16 cellular contexts compared by ENCODE assay signal in the genomic region with DNA sequence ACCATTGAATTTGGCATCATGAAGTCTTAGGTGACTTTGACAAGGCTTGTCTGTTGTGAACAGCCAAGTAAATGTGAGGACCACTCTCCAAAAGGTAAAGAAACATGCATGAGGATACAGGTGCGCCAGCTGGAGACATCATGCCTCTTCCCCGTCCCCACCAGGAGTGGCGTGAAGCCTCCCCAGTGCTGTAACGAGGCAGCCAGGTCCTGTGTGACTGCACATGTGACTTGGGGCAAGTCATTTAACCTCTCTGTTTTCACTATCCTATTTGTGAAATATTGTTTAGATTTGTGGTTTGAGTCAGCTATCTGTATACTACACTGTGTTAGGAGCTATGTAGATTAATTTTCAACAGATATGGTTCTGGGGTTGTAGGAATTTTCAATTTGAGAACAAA.
A peak's percentile ranks its signal among the peaks of the same experiment; 100 is the strongest.
DNase-seq lines count a peak whose midpoint lies in the region; ATAC-seq and TF ChIP-seq lines count a peak whose summit lies in the region.
"Had no signal": no experiment of that assay in that cellular context is flagged by ENCODE, and none has a peak within 500 bp of the region (broad histone marks: within the 10 kb centered on the region; RNA-seq: fewer than 3 reads in every experiment).

No MANE protein-coding gene starts in this region.

- H3K79me2 ChIP-seq in Loucy (ENCODE audit: insufficient read depth, low read length) (peaks cover 100% of the 10 kb centered on the region), GM23248 (ENCODE audit: insufficient read depth) (no peaks in the 10 kb centered on the region)

- peak overlapping the region; percentile 50 for H3K4me3 ChIP-seq in Loucy (ENCODE audit: low read length, poor library complexity, severe bottlenecking)
- H3K4me3 ChIP-seq in effector memory CD4-positive, alpha-beta T cell (ENCODE audit: insufficient read depth, low read depth, low read length, poor library complexity, severe bottlenecking) = no peak overlapping the region
- no peak overlapping the region for H3K4me3 ChIP-seq in GM23248
- no peak overlapping the region for H3K4me3 ChIP-seq in HAP-1
- H3K4me3 ChIP-seq: SJSA1 had no signal

- ATAC-seq in CD4-positive, alpha-beta T cell (ENCODE audit: poor library complexity) = no peak
- ATAC-seq in GM19467 (IDR thresholded peaks at IDR 0.05; ENCODE audit: unreplicated experiment) = no peak
- ATAC-seq: Panc1 had no signal

- peaks cover 16% of the 10 kb centered on the region; the same call in 1 of the 2 replicates for H3K36me3 ChIP-seq in Loucy (ENCODE audit: insufficient read depth, low read length)
- H3K36me3 ChIP-seq in effector memory CD4-positive, alpha-beta T cell (ENCODE audit: control insufficient read depth, insufficient read depth, low read length) = peaks cover 12% of the 10 kb centered on the region
- H3K36me3 ChIP-seq in GM23248 (ENCODE audit: low read depth) = no peaks in the 10 kb centered on the region
- no peaks in the 10 kb centered on the region for H3K36me3 ChIP-seq in HAP-1 (replicated peaks)
- H3K36me3 ChIP-seq: BE2C, SJSA1 had no signal

- in situ Hi-C loops in GM23248 (cut with MboI) (no loop called here), HAP-1 (cut with MboI; ENCODE audit: low sequenced_read_pairs) (no loop called here)

- no peaks in the 10 kb centered on the region for H3K27me3 ChIP-seq in CD4-positive, alpha-beta T cell (ENCODE audit: control insufficient read depth, insufficient read depth, low read length)
- H3K27me3 ChIP-seq in Loucy (ENCODE audit: insufficient read depth, low read length, poor library complexity, severe bottlenecking) (no peaks in the 10 kb centered on the region), GM23248 (replicated peaks; ENCODE audit: insufficient read depth) (no peaks in the 10 kb centered on the region), HAP-1 (ENCODE audit: low read depth) (no peaks in the 10 kb centered on the region)
- H3K27me3 ChIP-seq in effector memory CD4-positive, alpha-beta T cell (replicated peaks; ENCODE audit: control insufficient read depth, insufficient read depth, low read length, poor library complexity, severe bottlenecking) = no peaks in the 10 kb centered on the region
- H3K27me3 ChIP-seq: BE2C, SJSA1 had no signal

- peak overlapping the region; percentile 22 for H3K4me3 Mint-ChIP-seq in activated CD4-positive, alpha-beta T cell treated with anti-CD3 and anti-CD28 coated beads, Interleukin-2, amount 10 ng/mL, durations not matched to agents 24 days and 14 days
- H3K4me3 Mint-ChIP-seq in CD4-positive, alpha-beta T cell = no peak overlapping the region

- H3K4me1 Mint-ChIP-seq in activated CD4-positive, alpha-beta T cell treated with anti-CD3 and anti-CD28 coated beads, Interleukin-2, amount 10 ng/mL, durations not matched to agents 24 days and 14 days = peaks cover 36% of the 10 kb centered on the region
- peaks cover 47% of the 10 kb centered on the region for H3K4me1 Mint-ChIP-seq in CD4-positive, alpha-beta T cell (ENCODE audit: low read depth)

- H3K4me1 ChIP-seq in Loucy (ENCODE audit: insufficient read depth, low read length, poor library complexity, severe bottlenecking) = peaks cover 82% of the 10 kb centered on the region
- peaks cover 70% of the 10 kb centered on the region for H3K4me1 ChIP-seq in effector memory CD4-positive, alpha-beta T cell (ENCODE audit: control insufficient read depth, insufficient read depth, low read length, poor library complexity, severe bottlenecking)
- H3K4me1 ChIP-seq in GM23248 (ENCODE audit: insufficient read depth) = no peaks in the 10 kb centered on the region
- H3K4me1 ChIP-seq in HAP-1 = no peaks in the 10 kb centered on the region
- H3K4me1 ChIP-seq: BE2C, SJSA1 had no signal

- H3K9ac ChIP-seq in Loucy (ENCODE audit: low read depth, low read length, poor library complexity, severe bottlenecking) (peak overlapping the region; percentile 63), GM23248 (no peak overlapping the region)

- CTCF ChIA-PET in CD4-positive, alpha-beta T cell (lab: Charles Lee) = no interaction called here

- peak; percentile 64 for DNase-seq in activated CD4-positive, alpha-beta T cell treated with anti-CD3 and anti-CD28 coated beads, Interleukin-2, amount 10 ng/mL, durations not matched to agents 24 days and 14 days
- no peak for DNase-seq in activated CD4-positive, alpha-beta T cell treated with anti-CD3 and anti-CD28 coated beads, Interleukin-2, amount 50 U/mL, for 48 hours
- DNase-seq in CD4-positive, alpha-beta T cell = no peak
- no peak for DNase-seq in effector memory CD4-positive, alpha-beta T cell
- DNase-seq in GM23248 (no peak), HAP-1 (ENCODE audit: low spot score in 2 of 2) (no peak)
- DNase-seq: BE2C, NCI-H1105 treated with DMSO at 0.1 percent for 48 hours, NCI-H1694, NCI-H2081 treated with DMSO at 0.1 percent for 48 hours, NCI-H446 treated with DMSO at 0.1 percent for 48 hours, NCI-H69 had no signal

- 0 out of 2 replicates have a peak, but pooled peaks cover 4% of the 10 kb centered on the region for H3F3A ChIP-seq in Loucy (ENCODE audit: low read depth)
- H3F3A ChIP-seq in GM23248 (ENCODE audit: insufficient read depth) = no peaks in the 10 kb centered on the region

- intact Hi-C loops in activated CD4-positive, alpha-beta T cell treated with anti-CD3 and anti-CD28 coated beads, Interleukin-2, amount 10 ng/mL, durations not matched to agents 24 days and 14 days (cut with micrococcal nuclease) = loop anchor here (10.0 kb wide), 1 partner anchor 1735 kb away; a partner anchor contains a TSS
- intact Hi-C loops in CD4-positive, alpha-beta T cell (cut with DNase I, micrococcal nuclease) = loop anchor here in 1 of 2 experiments (5.0 kb wide), 1 partner anchor 102 kb away; a partner anchor contains a TSS

- H3K9me2 ChIP-seq in Loucy (replicated peaks; ENCODE audit: low read depth, low read length) (no peaks in the 10 kb centered on the region), GM23248 (ENCODE audit: insufficient read depth) (no peaks in the 10 kb centered on the region)

- no peaks in the 10 kb centered on the region for H3K9me3 Mint-ChIP-seq in activated CD4-positive, alpha-beta T cell treated with anti-CD3 and anti-CD28 coated beads, Interleukin-2, amount 10 ng/mL, durations not matched to agents 24 days and 14 days
- no peaks in the 10 kb centered on the region for H3K9me3 Mint-ChIP-seq in CD4-positive, alpha-beta T cell

- H3K4me2 ChIP-seq in Loucy (ENCODE audit: low read depth, low read length, poor library complexity, severe bottlenecking) (peak overlapping the region; percentile 97), GM23248 (ENCODE audit: unreplicated experiment) (no peak overlapping the region)

- POLR2A ChIA-PET in CD4-positive, alpha-beta T cell (lab: Charles Lee) = interaction anchor here (1.0 kb wide), 1 partner anchor 16 kb away, joined by 3 read pairs; no protein-coding TSS in a partner anchor

- peaks cover 34% of the 10 kb centered on the region for H3K36me3 Mint-ChIP-seq in activated CD4-positive, alpha-beta T cell treated with anti-CD3 and anti-CD28 coated beads, Interleukin-2, amount 10 ng/mL, durations not matched to agents 24 days and 14 days (ENCODE audit: low read depth)
- peaks cover 47% of the 10 kb centered on the region for H3K36me3 Mint-ChIP-seq in CD4-positive, alpha-beta T cell (ENCODE audit: low read depth)

- H3K27me3 Mint-ChIP-seq in activated CD4-positive, alpha-beta T cell treated with anti-CD3 and anti-CD28 coated beads, Interleukin-2, amount 10 ng/mL, durations not matched to agents 24 days and 14 days = no peaks in the 10 kb centered on the region
- H3K27me3 Mint-ChIP-seq in CD4-positive, alpha-beta T cell = no peaks in the 10 kb centered on the region

- peak overlapping the region; percentile 95 for H3K27ac ChIP-seq in CD4-positive, alpha-beta T cell (ENCODE audit: low read depth, low read length)
- peak overlapping the region; percentile 91 for H3K27ac ChIP-seq in effector memory CD4-positive, alpha-beta T cell (ENCODE audit: insufficient read depth, low read length, poor library complexity, severe bottlenecking)
- no peak overlapping the region for H3K27ac ChIP-seq in GM23248
- H3K27ac ChIP-seq: SJSA1 had no signal

- H4K20me1 ChIP-seq in Loucy (ENCODE audit: insufficient read depth, low read length, poor library complexity, severe bottlenecking) = peaks cover 21% of the 10 kb centered on the region
- H4K20me1 ChIP-seq in GM23248 (ENCODE audit: insufficient read depth) = no peaks in the 10 kb centered on the region

- H3K27ac Mint-ChIP-seq in activated CD4-positive, alpha-beta T cell treated with anti-CD3 and anti-CD28 coated beads, Interleukin-2, amount 10 ng/mL, durations not matched to agents 24 days and 14 days = no peak overlapping the region
- H3K27ac Mint-ChIP-seq in CD4-positive, alpha-beta T cell = no peak overlapping the region

- no peaks in the 10 kb centered on the region for H3K9me3 ChIP-seq in CD4-positive, alpha-beta T cell (ENCODE audit: control insufficient read depth, low read length)
- H3K9me3 ChIP-seq in Loucy (ENCODE audit: insufficient read depth, low read depth, low read length) = no peaks in the 10 kb centered on the region
- no peaks in the 10 kb centered on the region for H3K9me3 ChIP-seq in effector memory CD4-positive, alpha-beta T cell (ENCODE audit: control insufficient read depth, low read length)
- no peaks in the 10 kb centered on the region for H3K9me3 ChIP-seq in GM23248 (ENCODE audit: low read depth)
- H3K9me3 ChIP-seq in HAP-1 = no peaks in the 10 kb centered on the region
- H3K9me3 ChIP-seq: BE2C, SJSA1 had no signal

- 22 to 31% methylated on average over 4 of the region's 4 CpGs for WGBS in GM23248 (ENCODE audit: low coverage in 1 of 2, low lambda C conversion rate in 2 of 2, missing lambda C conversion rate in 2 of 2), 2 experiments

- H2AFZ ChIP-seq in Loucy (ENCODE audit: low read length) = no peak overlapping the region
- no peak overlapping the region for H2AFZ ChIP-seq in GM23248

- no peak for TF ChIP-seq CTCF in CD4-positive, alpha-beta T cell (IDR thresholded peaks at IDR 0.05)
- TF ChIP-seq CTCF in Loucy (conservative IDR thresholded peaks at IDR 0.05; ENCODE audit: low read length) = no peak
